ENCODE assay signal across 17 cellular contexts in genomic region chr17:62848334-62848733, GRCh38. TPM values are rescaled to one million over a fixed set of nuclear protein-coding genes. Genes with fewer than 3 reads are reported as not detected.
DNase-seq lines count a peak whose midpoint lies in the region; ATAC-seq and TF ChIP-seq lines count a peak whose summit lies in the region.
"Had no signal": no experiment of that assay in that cellular context is flagged by ENCODE, and none has a peak within 500 bp of the region (broad histone marks: within the 10 kb centered on the region; RNA-seq: fewer than 3 reads in every experiment).

No MANE protein-coding gene starts in this region.

- no peak overlapping the region for H3K14ac ChIP-seq in H9 (ENCODE audit: insufficient read depth, low read length)

- H3K23ac ChIP-seq in H9 (ENCODE audit: insufficient read length, low read depth, low read length): no peak overlapping the region

- no peaks in the 10 kb centered on the region for H3K79me1 ChIP-seq in H9 (ENCODE audit: insufficient read depth, low read depth, low read length, poor library complexity, severe bottlenecking)

- peaks cover 2% of the 10 kb centered on the region; the same call in 1 of the 2 replicates for H3K27me3 Mint-ChIP-seq in H9 (ENCODE audit: low read depth)

- H3F3A ChIP-seq in GM23248 (ENCODE audit: insufficient read depth): no peaks in the 10 kb centered on the region

- H4K20me1 ChIP-seq in H9 (ENCODE audit: control insufficient read depth, insufficient read depth, insufficient read length): no peaks in the 10 kb centered on the region
- H4K20me1 ChIP-seq in GM23248 (ENCODE audit: insufficient read depth): no peaks in the 10 kb centered on the region
- H4K20me1 ChIP-seq: BLaER1 had no signal

- ATAC-seq in HG02852 (IDR thresholded peaks at IDR 0.05; ENCODE audit: unreplicated experiment): no peak
- ATAC-seq: CD8-positive, alpha-beta T cell had no signal

- intact Hi-C loops in transverse colon (cut with DNase I; ENCODE audit: low total_unique reads): loop anchor here (10.0 kb wide), 1 partner anchor 496 kb away; no protein-coding TSS in a partner anchor

- no peak overlapping the region for H4K91ac ChIP-seq in H9 (ENCODE audit: insufficient read length, low read depth, low read length)

- H3K4me1 Mint-ChIP-seq in H9: no peaks in the 10 kb centered on the region
- H3K4me1 Mint-ChIP-seq: B cell; CD4-positive, CD25-positive, alpha-beta regulatory T cell had no signal

- H3K56ac ChIP-seq in H9 (ENCODE audit: insufficient read length, low read depth, low read length): no peak overlapping the region

- no peak for TF ChIP-seq EP300 in transverse colon (IDR thresholded peaks at IDR 0.05; ENCODE audit: low read depth)

- H3K4me1 ChIP-seq in H9 (ENCODE audit: insufficient read depth, low read length) (no peaks in the 10 kb centered on the region), parathyroid adenoma (peaks cover 15% of the 10 kb centered on the region), transverse colon (no peaks in the 10 kb centered on the region), GM23248 (ENCODE audit: insufficient read depth) (no peaks in the 10 kb centered on the region)
- H3K4me1 ChIP-seq: BLaER1, Caco-2 had no signal

- H3K9me2 ChIP-seq in GM23248 (ENCODE audit: insufficient read depth): no peaks in the 10 kb centered on the region

- no peak overlapping the region for H2BK5ac ChIP-seq in H9 (ENCODE audit: insufficient read length, low read length)

- H3K79me2 ChIP-seq in H9 (ENCODE audit: insufficient read depth, low read length) (no peaks in the 10 kb centered on the region), parathyroid adenoma (no peaks in the 10 kb centered on the region), GM23248 (ENCODE audit: insufficient read depth) (no peaks in the 10 kb centered on the region)

- no peak for TF ChIP-seq POLR2A in transverse colon (IDR thresholded peaks at IDR 0.05)

- H3K27me3 ChIP-seq in H9 (ENCODE audit: insufficient read depth, low read length) (no peaks in the 10 kb centered on the region), parathyroid adenoma (ENCODE audit: control insufficient read depth, insufficient read depth, low read length) (no peaks in the 10 kb centered on the region), transverse colon (no peaks in the 10 kb centered on the region), GM23248 (replicated peaks; ENCODE audit: insufficient read depth) (no peaks in the 10 kb centered on the region)
- H3K27me3 ChIP-seq: BLaER1 had no signal

- H3K4me3 ChIP-seq in parathyroid adenoma (ENCODE audit: low read depth, low read length) (no peak overlapping the region), transverse colon (no peak overlapping the region), GM23248 (no peak overlapping the region)
- H3K4me3 ChIP-seq: BLaER1 had no signal

- H3K9me3 Mint-ChIP-seq in H9: no peaks in the 10 kb centered on the region
- H3K9me3 Mint-ChIP-seq: CD8-positive, alpha-beta T cell had no signal

- no peak overlapping the region for H3K4me2 ChIP-seq in H9 (ENCODE audit: insufficient read depth, insufficient read length, low read length)
- no peak overlapping the region for H3K4me2 ChIP-seq in parathyroid adenoma (ENCODE audit: low read length)
- H3K4me2 ChIP-seq in GM23248 (ENCODE audit: unreplicated experiment): no peak overlapping the region
- H3K4me2 ChIP-seq: BLaER1 had no signal

- no peak overlapping the region for H2BK120ac ChIP-seq in H9 (ENCODE audit: low read depth, low read length, poor library complexity, severe bottlenecking)

- no peak overlapping the region for H2AK5ac ChIP-seq in H9 (ENCODE audit: insufficient read length, low read length)

- WGBS in H9 (ENCODE audit: extremely low coverage, insufficient read length, low lambda C conversion rate): no CpG with 5 or more reads among the region's 5 CpGs
- WGBS in transverse colon (ENCODE audit: low coverage in 1 of 2), 2 donors: 80 to 86% methylated on average over 3 to 5 of the region's 5 CpGs
- WGBS in GM23248 (ENCODE audit: low coverage in 1 of 2, low lambda C conversion rate in 2 of 2, missing lambda C conversion rate in 2 of 2), 2 experiments: 82 to 84% methylated on average over 5 of the region's 5 CpGs

- no peak overlapping the region for H4K8ac ChIP-seq in H9 (replicated peaks; ENCODE audit: insufficient read length, low read depth, low read length)

- no peak overlapping the region for H3K27ac Mint-ChIP-seq in H9
- H3K27ac Mint-ChIP-seq: B cell; CD4-positive, CD25-positive, alpha-beta regulatory T cell; CD8-positive, alpha-beta T cell had no signal

- no peak overlapping the region for H3K4ac ChIP-seq in H9 (ENCODE audit: low read depth, low read length)

- no peak overlapping the region for H3T11ph ChIP-seq in H9 (ENCODE audit: low read length)

- no peaks in the 10 kb centered on the region for H3K23me2 ChIP-seq in H9 (ENCODE audit: insufficient read length, low read depth, low read length, poor library complexity, severe bottlenecking)

- H3K9ac ChIP-seq in H9 (ENCODE audit: extremely low read depth, insufficient read length, low read length): no peak overlapping the region
- no peak overlapping the region for H3K9ac ChIP-seq in parathyroid adenoma
- H3K9ac ChIP-seq in GM23248: no peak overlapping the region
- H3K9ac ChIP-seq: BLaER1 had no signal

- no peaks in the 10 kb centered on the region for H3K36me3 ChIP-seq in parathyroid adenoma (ENCODE audit: control insufficient read depth, insufficient read depth, low read length)
- no peaks in the 10 kb centered on the region for H3K36me3 ChIP-seq in transverse colon
- no peaks in the 10 kb centered on the region for H3K36me3 ChIP-seq in GM23248 (ENCODE audit: low read depth)
- H3K36me3 ChIP-seq: BLaER1 had no signal

- H2AFZ ChIP-seq in H9 (ENCODE audit: low read length) (no peak overlapping the region), parathyroid adenoma (peak overlapping the region; percentile 47), GM23248 (no peak overlapping the region)

- peak; percentile 2 for DNase-seq in H9
- peak; percentile 11 for DNase-seq in ecto neural progenitor cell (ENCODE audit: low spot score)
- DNase-seq in transverse colon: no peak
- DNase-seq in GM23248: no peak
- DNase-seq: Caco-2; CD4-positive, CD25-positive, alpha-beta regulatory T cell; CD8-positive, alpha-beta T cell; DMS153; DND-41; GOT3; HCEC 1CT had no signal

- H4K5ac ChIP-seq in H9 (ENCODE audit: insufficient read length, low read depth, low read length): no peak overlapping the region

- no peak overlapping the region for H3K4me3 Mint-ChIP-seq in H9
- H3K4me3 Mint-ChIP-seq: B cell; CD4-positive, CD25-positive, alpha-beta regulatory T cell; CD8-positive, alpha-beta T cell had no signal

- no peak overlapping the region for H2BK12ac ChIP-seq in H9 (ENCODE audit: insufficient read length, low read depth, low read length)

- H3K9me3 ChIP-seq in H9 (ENCODE audit: control insufficient read depth, low read depth, low read length): no peaks in the 10 kb centered on the region
- H3K9me3 ChIP-seq in parathyroid adenoma (ENCODE audit: control insufficient read depth, low read length): no peaks in the 10 kb centered on the region
- no peaks in the 10 kb centered on the region for H3K9me3 ChIP-seq in transverse colon
- no peaks in the 10 kb centered on the region for H3K9me3 ChIP-seq in GM23248 (ENCODE audit: low read depth)
- H3K9me3 ChIP-seq: BLaER1, Caco-2 had no signal

- no peaks in the 10 kb centered on the region for H3K36me3 Mint-ChIP-seq in H9 (ENCODE audit: insufficient read depth in 1 of 3, low read depth in 3 of 3)
- H3K36me3 Mint-ChIP-seq: CD4-positive, CD25-positive, alpha-beta regulatory T cell; CD8-positive, alpha-beta T cell had no signal

- no peak overlapping the region for H2BK15ac ChIP-seq in H9 (ENCODE audit: low read depth, low read length)

- no peak overlapping the region for H3K18ac ChIP-seq in H9 (ENCODE audit: insufficient read length, low read depth, low read length)

- no peak overlapping the region for H3K27ac ChIP-seq in H9 (ENCODE audit: insufficient read length, low read depth, low read length)
- H3K27ac ChIP-seq in parathyroid adenoma: no peak overlapping the region
- no peak overlapping the region for H3K27ac ChIP-seq in transverse colon
- no peak overlapping the region for H3K27ac ChIP-seq in GM23248
- H3K27ac ChIP-seq: BLaER1, C4-2B had no signal

- in situ Hi-C loops in transverse colon (cut with MboI; ENCODE audit: low pct_ligation_motif_present in 1 of 4, low pct_unique_long_range_greater_than_20kb in 1 of 4, low sequenced_read_pairs in 3 of 4): no loop called here
- in situ Hi-C loops in GM23248 (cut with MboI): no loop called here

- no peak overlapping the region for H2BK20ac ChIP-seq in H9 (ENCODE audit: low read depth, low read length, poor library complexity, severe bottlenecking)

- TF ChIP-seq CTCF in H9 (conservative IDR thresholded peaks at IDR 0.05) (no peak), parathyroid adenoma (IDR thresholded peaks at IDR 0.05) (no peak), transverse colon (IDR thresholded peaks at IDR 0.05) (no peak)

RNA-seq across cellular contexts. Expression of gene MARCHF10, which starts 40.2 kb away (rescaled TPM):
- total RNA-seq in H9 (2021): 0.39 TPM in 1 of 2 replicates, not detected in the other
- 1 to 10 TPM in 1 of 4 donors, not detected in 3; 2.1 TPM for total RNA-seq in transverse colon
- 1.8 and 7.1 TPM in 2 replicates for total RNA-seq in GM23248 (2014; rRNA removed; shearing (Covaris generic))
- polyA plus RNA-seq in GM23248 (2016; fragmentation: Nextera tagmentation; extraction: Ambion mirVana): 1.3 and 2.1 TPM in 2 replicates
- total RNA-seq: A172; B cell; Caco-2; CD4-positive, CD25-positive, alpha-beta regulatory T cell; CD8-positive, alpha-beta T cell had no signal

Comparison
In these comparisons a context has a peak if more than half of its experiments do, and no peak if none do; other contexts are left out.
1. DNase-seq: peak in H9 (single experiment) and ecto neural progenitor cell (single experiment); none in transverse colon (single experiment) and GM23248 (single experiment).